Comparison of ENCODE assay signal across 1 cellular context in genomic region chr2:132439703-132440398, GRCh38.
TF ChIP-seq lines count a peak whose summit lies in the region.

No MANE protein-coding gene starts in this region.

TF ChIP-seq in HepG2, 621 proteins besides CTCF, POLR2A, EP300 and RAD21 (continued from another document and continues in another):
- TF ChIP-seq, protein P1, sequence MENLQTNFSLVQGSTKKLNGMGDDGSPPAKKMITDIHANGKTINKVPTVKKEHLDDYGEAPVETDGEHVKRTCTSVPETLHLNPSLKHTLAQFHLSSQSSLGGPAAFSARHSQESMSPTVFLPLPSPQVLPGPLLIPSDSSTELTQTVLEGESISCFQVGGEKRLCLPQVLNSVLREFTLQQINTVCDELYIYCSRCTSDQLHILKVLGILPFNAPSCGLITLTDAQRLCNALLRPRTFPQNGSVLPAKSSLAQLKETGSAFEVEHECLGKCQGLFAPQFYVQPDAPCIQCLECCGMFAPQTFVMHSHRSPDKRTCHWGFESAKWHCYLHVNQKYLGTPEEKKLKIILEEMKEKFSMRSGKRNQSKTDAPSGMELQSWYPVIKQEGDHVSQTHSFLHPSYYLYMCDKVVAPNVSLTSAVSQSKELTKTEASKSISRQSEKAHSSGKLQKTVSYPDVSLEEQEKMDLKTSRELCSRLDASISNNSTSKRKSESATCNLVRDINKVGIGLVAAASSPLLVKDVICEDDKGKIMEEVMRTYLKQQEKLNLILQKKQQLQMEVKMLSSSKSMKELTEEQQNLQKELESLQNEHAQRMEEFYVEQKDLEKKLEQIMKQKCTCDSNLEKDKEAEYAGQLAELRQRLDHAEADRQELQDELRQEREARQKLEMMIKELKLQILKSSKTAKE (CRISPR knock-in tag; IDR thresholded peaks at IDR 0.05; ENCODE audit: borderline replicate concordance) = no peak
- TF ChIP-seq, protein P2, sequence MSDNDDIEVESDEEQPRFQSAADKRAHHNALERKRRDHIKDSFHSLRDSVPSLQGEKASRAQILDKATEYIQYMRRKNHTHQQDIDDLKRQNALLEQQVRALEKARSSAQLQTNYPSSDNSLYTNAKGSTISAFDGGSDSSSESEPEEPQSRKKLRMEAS (IDR thresholded peaks at IDR 0.05) = no peak
- TF ChIP-seq NFRKB (IDR thresholded peaks at IDR 0.05) (no peak), ZNF775 (CRISPR knock-in tag; IDR thresholded peaks at IDR 0.05; ENCODE audit: borderline replicate concordance) (no peak), JUND (CRISPR knock-in tag; IDR thresholded peaks at IDR 0.05) (no peak), ZNF230 (CRISPR knock-in tag; IDR thresholded peaks at IDR 0.05) (no peak), ZNF143 (CRISPR knock-in tag; IDR thresholded peaks at IDR 0.05) (no peak), POLR2AphosphoS5 (IDR thresholded peaks at IDR 0.05; ENCODE audit: low read depth, low read length) (no peak), ZNF782 (CRISPR knock-in tag; IDR thresholded peaks at IDR 0.05; ENCODE audit: borderline replicate concordance) (no peak), SRF (IDR thresholded peaks at IDR 0.05; ENCODE audit: low read depth, low read length) (peak; percentile 72; the same call in 1 of the 2 replicates), PHF21A (CRISPR knock-in tag; IDR thresholded peaks at IDR 0.05) (peak; percentile 49), HES4 (CRISPR knock-in tag; IDR thresholded peaks at IDR 0.05; ENCODE audit: borderline replicate concordance) (no peak), GRHL1 (CRISPR knock-in tag; conservative IDR thresholded peaks at IDR 0.05) (no peak), TRIM24 (CRISPR knock-in tag; IDR thresholded peaks at IDR 0.05) (no peak), SMARCC2 (IDR thresholded peaks at IDR 0.05) (no peak), SNRNP70 (IDR thresholded peaks at IDR 0.05; ENCODE audit: low read depth, low read length) (no peak), SP5 (CRISPR knock-in tag; IDR thresholded peaks at IDR 0.05; ENCODE audit: borderline replicate concordance, low read depth) (no peak), ZFP82 (CRISPR knock-in tag; IDR thresholded peaks at IDR 0.05; ENCODE audit: borderline replicate concordance) (no peak), NCOA1 (CRISPR knock-in tag; IDR thresholded peaks at IDR 0.05) (no peak), ZBTB49 (CRISPR knock-in tag; IDR thresholded peaks at IDR 0.05; ENCODE audit: borderline replicate concordance) (no peak), HINFP (CRISPR knock-in tag; IDR thresholded peaks at IDR 0.05; ENCODE audit: low read depth) (no peak), NR1H2 (CRISPR knock-in tag; IDR thresholded peaks at IDR 0.05; ENCODE audit: borderline replicate concordance, low read depth) (no peak), ZNF484 (CRISPR knock-in tag; IDR thresholded peaks at IDR 0.05; ENCODE audit: borderline replicate concordance, low read depth) (no peak), ZNF446 (CRISPR knock-in tag; IDR thresholded peaks at IDR 0.05) (no peak), HDAC2 (CRISPR knock-in tag; IDR thresholded peaks at IDR 0.05) (0 out of 2 replicates have a peak, but pooled peaks have one; percentile 42), SNAI1 (CRISPR knock-in tag; IDR thresholded peaks at IDR 0.05; ENCODE audit: borderline replicate concordance) (no peak), SNAPC2 (CRISPR knock-in tag; IDR thresholded peaks at IDR 0.05) (no peak), RBFOX2 (IDR thresholded peaks at IDR 0.05; ENCODE audit: low read depth, low read length) (no peak), THAP11 (CRISPR knock-in tag; IDR thresholded peaks at IDR 0.05) (peak; percentile 49), CHCHD3 (CRISPR knock-in tag; IDR thresholded peaks at IDR 0.05) (no peak), ZNF20 (CRISPR knock-in tag; IDR thresholded peaks at IDR 0.05) (no peak), E2F5 (CRISPR knock-in tag; conservative IDR thresholded peaks at IDR 0.05) (no peak), KAT2B (IDR thresholded peaks at IDR 0.05; ENCODE audit: borderline replicate concordance, low read depth, low read length) (no peak), ZNF607 (CRISPR knock-in tag; IDR thresholded peaks at IDR 0.05; ENCODE audit: borderline replicate concordance) (no peak), SETDB1 (CRISPR knock-in tag; IDR thresholded peaks at IDR 0.05; ENCODE audit: borderline replicate concordance) (no peak), TEF (CRISPR knock-in tag; IDR thresholded peaks at IDR 0.05) (no peak), MED8 (CRISPR knock-in tag; IDR thresholded peaks at IDR 0.05; ENCODE audit: insufficient replicate concordance) (no peak)
- TF ChIP-seq, protein P3, sequence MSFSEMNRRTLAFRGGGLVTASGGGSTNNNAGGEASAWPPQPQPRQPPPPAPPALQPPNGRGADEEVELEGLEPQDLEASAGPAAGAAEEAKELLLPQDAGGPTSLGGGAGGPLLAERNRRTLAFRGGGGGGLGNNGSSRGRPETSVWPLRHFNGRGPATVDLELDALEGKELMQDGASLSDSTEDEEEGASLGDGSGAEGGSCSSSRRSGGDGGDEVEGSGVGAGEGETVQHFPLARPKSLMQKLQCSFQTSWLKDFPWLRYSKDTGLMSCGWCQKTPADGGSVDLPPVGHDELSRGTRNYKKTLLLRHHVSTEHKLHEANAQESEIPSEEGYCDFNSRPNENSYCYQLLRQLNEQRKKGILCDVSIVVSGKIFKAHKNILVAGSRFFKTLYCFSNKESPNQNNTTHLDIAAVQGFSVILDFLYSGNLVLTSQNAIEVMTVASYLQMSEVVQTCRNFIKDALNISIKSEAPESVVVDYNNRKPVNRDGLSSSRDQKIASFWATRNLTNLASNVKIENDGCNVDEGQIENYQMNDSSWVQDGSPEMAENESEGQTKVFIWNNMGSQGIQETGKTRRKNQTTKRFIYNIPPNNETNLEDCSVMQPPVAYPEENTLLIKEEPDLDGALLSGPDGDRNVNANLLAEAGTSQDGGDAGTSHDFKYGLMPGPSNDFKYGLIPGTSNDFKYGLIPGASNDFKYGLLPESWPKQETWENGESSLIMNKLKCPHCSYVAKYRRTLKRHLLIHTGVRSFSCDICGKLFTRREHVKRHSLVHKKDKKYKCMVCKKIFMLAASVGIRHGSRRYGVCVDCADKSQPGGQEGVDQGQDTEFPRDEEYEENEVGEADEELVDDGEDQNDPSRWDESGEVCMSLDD (CRISPR knock-in tag; IDR thresholded peaks at IDR 0.05; ENCODE audit: borderline replicate concordance) = 0 out of 2 replicates have a peak, but pooled peaks have one; percentile 57
- TF ChIP-seq, protein P4, sequence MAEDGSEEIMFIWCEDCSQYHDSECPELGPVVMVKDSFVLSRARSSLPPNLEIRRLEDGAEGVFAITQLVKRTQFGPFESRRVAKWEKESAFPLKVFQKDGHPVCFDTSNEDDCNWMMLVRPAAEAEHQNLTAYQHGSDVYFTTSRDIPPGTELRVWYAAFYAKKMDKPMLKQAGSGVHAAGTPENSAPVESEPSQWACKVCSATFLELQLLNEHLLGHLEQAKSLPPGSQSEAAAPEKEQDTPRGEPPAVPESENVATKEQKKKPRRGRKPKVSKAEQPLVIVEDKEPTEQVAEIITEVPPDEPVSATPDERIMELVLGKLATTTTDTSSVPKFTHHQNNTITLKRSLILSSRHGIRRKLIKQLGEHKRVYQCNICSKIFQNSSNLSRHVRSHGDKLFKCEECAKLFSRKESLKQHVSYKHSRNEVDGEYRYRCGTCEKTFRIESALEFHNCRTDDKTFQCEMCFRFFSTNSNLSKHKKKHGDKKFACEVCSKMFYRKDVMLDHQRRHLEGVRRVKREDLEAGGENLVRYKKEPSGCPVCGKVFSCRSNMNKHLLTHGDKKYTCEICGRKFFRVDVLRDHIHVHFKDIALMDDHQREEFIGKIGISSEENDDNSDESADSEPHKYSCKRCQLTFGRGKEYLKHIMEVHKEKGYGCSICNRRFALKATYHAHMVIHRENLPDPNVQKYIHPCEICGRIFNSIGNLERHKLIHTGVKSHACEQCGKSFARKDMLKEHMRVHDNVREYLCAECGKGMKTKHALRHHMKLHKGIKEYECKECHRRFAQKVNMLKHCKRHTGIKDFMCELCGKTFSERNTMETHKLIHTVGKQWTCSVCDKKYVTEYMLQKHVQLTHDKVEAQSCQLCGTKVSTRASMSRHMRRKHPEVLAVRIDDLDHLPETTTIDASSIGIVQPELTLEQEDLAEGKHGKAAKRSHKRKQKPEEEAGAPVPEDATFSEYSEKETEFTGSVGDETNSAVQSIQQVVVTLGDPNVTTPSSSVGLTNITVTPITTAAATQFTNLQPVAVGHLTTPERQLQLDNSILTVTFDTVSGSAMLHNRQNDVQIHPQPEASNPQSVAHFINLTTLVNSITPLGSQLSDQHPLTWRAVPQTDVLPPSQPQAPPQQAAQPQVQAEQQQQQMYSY (CRISPR knock-in tag; IDR thresholded peaks at IDR 0.05) = no peak
- TF ChIP-seq, protein P5, sequence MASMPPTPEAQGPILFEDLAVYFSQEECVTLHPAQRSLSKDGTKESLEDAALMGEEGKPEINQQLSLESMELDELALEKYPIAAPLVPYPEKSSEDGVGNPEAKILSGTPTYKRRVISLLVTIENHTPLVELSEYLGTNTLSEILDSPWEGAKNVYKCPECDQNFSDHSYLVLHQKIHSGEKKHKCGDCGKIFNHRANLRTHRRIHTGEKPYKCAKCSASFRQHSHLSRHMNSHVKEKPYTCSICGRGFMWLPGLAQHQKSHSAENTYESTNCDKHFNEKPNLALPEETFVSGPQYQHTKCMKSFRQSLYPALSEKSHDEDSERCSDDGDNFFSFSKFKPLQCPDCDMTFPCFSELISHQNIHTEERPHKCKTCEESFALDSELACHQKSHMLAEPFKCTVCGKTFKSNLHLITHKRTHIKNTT (CRISPR knock-in tag; IDR thresholded peaks at IDR 0.05) = no peak
- TF ChIP-seq, protein P6, sequence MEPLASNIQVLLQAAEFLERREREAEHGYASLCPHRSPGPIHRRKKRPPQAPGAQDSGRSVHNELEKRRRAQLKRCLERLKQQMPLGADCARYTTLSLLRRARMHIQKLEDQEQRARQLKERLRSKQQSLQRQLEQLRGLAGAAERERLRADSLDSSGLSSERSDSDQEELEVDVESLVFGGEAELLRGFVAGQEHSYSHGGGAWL (CRISPR knock-in tag; IDR thresholded peaks at IDR 0.05) = no peak
- TF ChIP-seq, protein P7, sequence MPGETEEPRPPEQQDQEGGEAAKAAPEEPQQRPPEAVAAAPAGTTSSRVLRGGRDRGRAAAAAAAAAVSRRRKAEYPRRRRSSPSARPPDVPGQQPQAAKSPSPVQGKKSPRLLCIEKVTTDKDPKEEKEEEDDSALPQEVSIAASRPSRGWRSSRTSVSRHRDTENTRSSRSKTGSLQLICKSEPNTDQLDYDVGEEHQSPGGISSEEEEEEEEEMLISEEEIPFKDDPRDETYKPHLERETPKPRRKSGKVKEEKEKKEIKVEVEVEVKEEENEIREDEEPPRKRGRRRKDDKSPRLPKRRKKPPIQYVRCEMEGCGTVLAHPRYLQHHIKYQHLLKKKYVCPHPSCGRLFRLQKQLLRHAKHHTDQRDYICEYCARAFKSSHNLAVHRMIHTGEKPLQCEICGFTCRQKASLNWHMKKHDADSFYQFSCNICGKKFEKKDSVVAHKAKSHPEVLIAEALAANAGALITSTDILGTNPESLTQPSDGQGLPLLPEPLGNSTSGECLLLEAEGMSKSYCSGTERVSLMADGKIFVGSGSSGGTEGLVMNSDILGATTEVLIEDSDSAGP (CRISPR knock-in tag; IDR thresholded peaks at IDR 0.05; ENCODE audit: borderline replicate concordance) = no peak
